8 cellular contexts compared by ENCODE assay signal in the genomic region with DNA sequence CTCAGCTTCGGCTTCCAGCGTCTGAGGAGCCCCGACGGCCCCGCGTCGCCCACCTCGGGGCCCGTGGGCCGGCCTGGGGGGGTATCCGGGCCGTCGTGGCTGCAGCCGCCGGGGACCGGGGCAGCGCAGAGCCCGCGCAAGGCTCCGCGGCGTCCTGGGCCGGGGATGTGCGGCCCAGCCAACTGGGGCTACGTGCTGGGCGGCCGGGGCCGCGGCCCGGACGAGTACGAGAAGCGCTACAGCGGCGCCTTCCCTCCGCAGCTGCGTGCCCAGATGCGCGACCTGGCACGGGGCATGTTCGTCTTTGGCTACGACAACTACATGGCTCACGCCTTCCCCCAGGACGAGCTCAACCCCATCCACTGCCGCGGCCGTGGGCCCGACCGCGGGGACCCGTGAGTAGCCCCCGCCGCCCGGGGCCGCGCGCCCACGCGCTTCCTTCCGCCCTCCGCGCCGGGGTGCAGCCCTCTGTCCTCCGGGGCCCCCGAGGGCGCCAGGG. TPM values are rescaled to one million over a fixed set of nuclear protein-coding genes. Genes with fewer than 3 reads are reported as not detected.
DNase-seq lines count a peak whose midpoint lies in the region; ATAC-seq and TF ChIP-seq lines count a peak whose summit lies in the region.

No MANE protein-coding gene starts in this region.

- ATAC-seq in HG02981 (IDR thresholded peaks at IDR 0.05; ENCODE audit: unreplicated experiment) (peak; percentile 7), sciatic nerve (peak; percentile 3)

- peak overlapping the region; percentile 99 for H3K4me3 ChIP-seq in SJSA1
- H3K4me3 ChIP-seq in right atrium auricular region: peak overlapping the region; percentile 95 to 100

- DNase-seq in NCI-H2081 (lab: John Stamatoyannopoulos, UW) (peak; percentile 20 to 21), NCI-H2081 treated with DMSO at 0.1 percent for 48 hours (lab: John Stamatoyannopoulos, UW) (no peak), SJSA1 (ENCODE audit: low read depth in 1 of 2, low spot score in 2 of 2) (peak; percentile 43 to 47), right atrium auricular region (ENCODE audit: low spot score) (no peak), sciatic nerve (ENCODE audit: low spot score) (peak; percentile 75), DMS79 (lab: John Stamatoyannopoulos, UW) (no peak)

- peaks cover 12% of the 10 kb centered on the region for H3K36me3 ChIP-seq in SJSA1
- no peaks in the 10 kb centered on the region for H3K36me3 ChIP-seq in right atrium auricular region

- intact Hi-C loops in sciatic nerve (cut with DNase I): no loop called here

- peaks cover 11% of the 10 kb centered on the region for H3K4me1 ChIP-seq in SJSA1 (replicated peaks)
- H3K4me1 ChIP-seq in right atrium auricular region: peaks cover 0 to 39% of the 10 kb centered on the region in 2 donors

- WGBS in adipose tissue, 3 donors: 0 to 1% (median 1%) methylated on average over 50 to 66 of the region's 66 CpGs

- no peaks in the 10 kb centered on the region for H3K27me3 ChIP-seq in SJSA1 (replicated peaks)
- no peaks in the 10 kb centered on the region for H3K27me3 ChIP-seq in right atrium auricular region

- H3K27ac ChIP-seq in SJSA1 (peak overlapping the region; percentile 71), adipose tissue (ENCODE audit: low read depth, low read length) (peak overlapping the region; percentile 70), right atrium auricular region (peak overlapping the region; percentile 95 to 97)

- TF ChIP-seq CTCF in right atrium auricular region (IDR thresholded peaks at IDR 0.05): no peak

- H3K9me3 ChIP-seq in SJSA1 (replicated peaks) (peaks cover 4% of the 10 kb centered on the region), right atrium auricular region (no peaks in the 10 kb centered on the region)

RNA-seq across cellular contexts. Expression of a gene that starts 0.5 kb away (rescaled TPM):
- 9.7 and 18.5 TPM in 2 replicates for total RNA-seq in SJSA1 (2014; rRNA removed; shearing (Covaris generic))
- 10 to 100 TPM in 1 of 3 donors, 1 to 10 TPM in 2; 6.1 to 10.3 (median 8.7) TPM for polyA plus RNA-seq in adipose tissue
- total RNA-seq in right atrium auricular region: 10 to 100 TPM in 1 of 2 donors, 1 to 10 TPM in 1; 8.1 to 11.2 TPM
- 29.6 TPM for total RNA-seq in sciatic nerve

Comparison
In these comparisons a context has a peak if more than half of its experiments do, and no peak if none do; other contexts are left out.
1. DNase-seq: peak in NCI-H2081 (2 of 2), SJSA1 (2 of 2) and sciatic nerve (single experiment); none in NCI-H2081 treated with DMSO at 0.1 percent for 48 hours (single experiment), right atrium auricular region (single experiment) and DMS79 (single experiment).
2. Peak in every context shown above with its lines, with median percentiles within 50 percentile points of each other: H3K27ac ChIP-seq.